ENCODE assay signal across 1 cellular context in genomic region chr1:31866450-31866801, GRCh38.
TF ChIP-seq lines count a peak whose summit lies in the region.

No MANE protein-coding gene starts in this region.

TF ChIP-seq in K562, 482 proteins besides CTCF, POLR2A, EP300 and RAD21 (continued from another document):
- TF ChIP-seq TSHZ1 (CRISPR knock-in tag; IDR thresholded peaks at IDR 0.05) = no peak
- peak; percentile 76; the same call in 1 of the 2 replicates for TF ChIP-seq MTA3 (IDR thresholded peaks at IDR 0.05; ENCODE audit: borderline replicate concordance)
- no peak for TF ChIP-seq NCOA4 (IDR thresholded peaks at IDR 0.05; ENCODE audit: partially characterized antibody)
- TF ChIP-seq L3MBTL2 (IDR thresholded peaks at IDR 0.05) = peak; percentile 40; the same call in 1 of the 2 replicates
- 0 out of 2 replicates have a peak, but pooled peaks have one; percentile 33 for TF ChIP-seq SMARCE1 (IDR thresholded peaks at IDR 0.05)
- no peak for TF ChIP-seq YY1 (IDR thresholded peaks at IDR 0.05; ENCODE audit: borderline replicate concordance in 1 of 3, control insufficient read depth in 1 of 3, extremely low read depth in 1 of 3, insufficient read depth in 3 of 3, insufficient read length in 1 of 3, insufficient replicate concordance in 2 of 3, low read depth in 1 of 3, low read length in 2 of 3)
- TF ChIP-seq KLF16 (IDR thresholded peaks at IDR 0.05) = 0 out of 2 replicates have a peak, but pooled peaks have one; percentile 42
- peak; percentile 56 for TF ChIP-seq ARID1B (IDR thresholded peaks at IDR 0.05)
- 0 out of 2 replicates have a peak, but pooled peaks have one; percentile 43 for TF ChIP-seq NBN (IDR thresholded peaks at IDR 0.05; ENCODE audit: low read depth)
- 0 out of 2 replicates have a peak, but pooled peaks have one; percentile 21 for TF ChIP-seq CBFB (CRISPR knock-in tag; IDR thresholded peaks at IDR 0.05)
- TF ChIP-seq TCF3 (CRISPR knock-in tag; IDR thresholded peaks at IDR 0.05) = peak; percentile 17; the same call in 1 of the 2 replicates
- peak; percentile 13; the same call in 1 of the 2 replicates for TF ChIP-seq CREB3L1 (IDR thresholded peaks at IDR 0.05; ENCODE audit: borderline replicate concordance, low read depth)
